11 cellular contexts compared by ENCODE assay signal in the genomic region with DNA sequence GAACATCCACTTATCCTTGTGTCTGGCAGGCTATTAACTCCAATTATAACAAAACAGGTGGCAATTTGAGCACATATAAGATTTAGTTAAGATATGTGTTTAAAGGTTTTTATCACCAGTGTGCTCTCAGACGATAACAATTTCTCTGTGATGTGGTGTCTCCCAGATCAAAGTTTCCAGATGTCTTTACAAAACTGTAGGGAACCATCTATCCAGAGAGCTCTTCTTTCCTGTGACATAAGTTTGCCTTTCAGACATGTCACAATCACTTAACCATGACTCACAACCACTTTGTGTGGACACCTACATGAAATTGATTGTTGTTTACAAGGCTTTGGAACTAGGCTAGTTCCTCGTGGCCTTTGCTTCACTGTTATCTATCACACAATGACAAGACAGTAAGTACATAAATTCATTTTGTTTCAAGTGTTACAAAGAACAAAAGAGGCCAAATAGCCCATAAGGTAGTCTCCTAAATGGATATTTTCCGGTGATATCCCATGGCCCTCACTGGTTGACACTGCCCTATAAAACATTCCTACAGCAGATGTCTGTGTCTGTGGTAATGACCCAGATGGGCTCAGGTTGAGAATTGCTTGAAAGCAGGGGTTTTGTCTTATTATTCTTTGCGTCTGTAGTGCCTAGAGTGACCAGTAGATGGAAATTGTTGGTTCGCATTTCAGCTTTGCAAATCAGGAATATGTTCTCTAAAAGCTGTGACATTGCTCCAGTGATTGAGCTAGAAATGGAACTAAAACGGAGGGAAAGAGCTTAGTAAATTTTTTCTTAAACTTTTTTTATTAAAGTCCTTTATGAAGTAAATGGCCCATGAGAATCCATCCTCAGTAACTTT.
DNase-seq lines count a peak whose midpoint lies in the region; ATAC-seq and TF ChIP-seq lines count a peak whose summit lies in the region.
"Had no signal": no experiment of that assay in that cellular context is flagged by ENCODE, and none has a peak within 500 bp of the region (broad histone marks: within the 10 kb centered on the region; RNA-seq: fewer than 3 reads in every experiment).

No MANE protein-coding gene starts in this region.

- no peak for ATAC-seq in HG02981 (IDR thresholded peaks at IDR 0.05; ENCODE audit: unreplicated experiment)

- no peaks in the 10 kb centered on the region for H3K9me3 ChIP-seq in stomach
- H3K9me3 ChIP-seq: adrenal gland had no signal

- H3K4me1 ChIP-seq in stomach, result no peaks in the 10 kb centered on the region
- H3K4me1 ChIP-seq: adrenal gland, tibial nerve had no signal

- no peaks in the 10 kb centered on the region for H3K36me3 ChIP-seq in stomach
- H3K36me3 ChIP-seq: adrenal gland, tibial nerve had no signal

- TF ChIP-seq EP300 in stomach (IDR thresholded peaks at IDR 0.05), result no peak

- no peak overlapping the region for H3K27ac ChIP-seq in stomach
- H3K27ac ChIP-seq: adrenal gland, tibial nerve had no signal

- WGBS in stomach, 5 donors, result 37 to 45% (median 39%) methylated on average over 6 of the region's 6 CpGs

- intact Hi-C loops in stomach (cut with DNase I; ENCODE audit: low total_unique reads), result no loop called here

- H3K4me3 ChIP-seq in fibroblast of pulmonary artery (replicated peaks; ENCODE audit: low read depth, low read length), result no peak overlapping the region
- no peak overlapping the region for H3K4me3 ChIP-seq in stomach
- H3K4me3 ChIP-seq: adrenal gland, tibial nerve had no signal

- H3K27me3 ChIP-seq in stomach, result no peaks in the 10 kb centered on the region
- H3K27me3 ChIP-seq: adrenal gland, tibial nerve had no signal

- DNase-seq in COLO668 (lab: John Stamatoyannopoulos, UW; ENCODE audit: unreplicated experiment) (peak; percentile 13), H4 (ENCODE audit: low spot score) (peak; percentile 9), OCI-M1 (lab: John Stamatoyannopoulos, UW) (peak; percentile 45), fibroblast of pulmonary artery (ENCODE audit: low read depth) (peak; percentile 2), activated gamma-delta T cell (lab: John Stamatoyannopoulos, UW) (no peak), hippocampal formation (lab: John Stamatoyannopoulos, UW) (no peak), stomach (no peak)
- DNase-seq: activated CD4-positive, alpha-beta T cell treated with anti-CD3 and anti-CD28 coated beads for 4 hours; adrenal gland had no signal

- TF ChIP-seq CTCF in fibroblast of pulmonary artery (IDR thresholded peaks at IDR 0.05; ENCODE audit: low read length, missing control alignments), result peak; percentile 14
- no peak for TF ChIP-seq CTCF in stomach (IDR thresholded peaks at IDR 0.05)

- TF ChIP-seq POLR2A in stomach (IDR thresholded peaks at IDR 0.05), result no peak

Comparison
In these comparisons a context has a peak if more than half of its experiments do, and no peak if none do; other contexts are left out.
1. DNase-seq: peak in COLO668 (single experiment), H4 (single experiment), OCI-M1 (single experiment) and fibroblast of pulmonary artery (single experiment); none in activated gamma-delta T cell (single experiment), hippocampal formation (0 of 2) and stomach (single experiment).